ENCODE assay signal across 8 cellular contexts in the genomic region with DNA sequence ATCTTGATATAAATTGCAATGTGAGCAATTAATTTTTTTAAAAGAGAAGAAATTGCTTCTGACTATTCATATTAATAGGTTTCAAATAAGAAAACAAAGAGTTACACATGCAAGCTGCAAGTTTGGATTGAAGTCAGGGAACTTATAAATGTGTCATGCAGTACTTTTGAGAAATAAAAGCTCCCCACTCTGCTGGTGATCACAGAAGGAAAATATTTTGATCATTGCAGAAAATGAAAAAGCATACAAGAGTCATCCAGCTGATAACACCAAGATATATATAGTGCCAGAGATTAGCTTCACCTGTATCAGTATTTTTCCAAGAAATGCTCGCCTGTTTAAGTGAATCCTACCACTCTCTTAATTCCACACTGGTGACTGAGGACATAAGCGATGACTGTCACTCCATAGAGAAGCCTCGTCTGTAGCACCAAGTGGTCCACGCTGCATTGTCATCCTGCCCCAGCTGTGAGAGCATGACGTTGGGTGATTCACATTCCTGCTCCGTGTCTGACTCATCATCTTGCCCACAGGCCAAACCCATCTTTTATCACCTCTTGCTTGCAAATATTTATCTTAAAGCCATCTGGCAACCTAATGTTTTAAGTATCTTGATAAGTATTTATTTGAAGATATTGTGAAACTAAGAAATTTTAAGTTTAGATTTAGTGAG.
DNase-seq lines count a peak whose midpoint lies in the region; ATAC-seq and TF ChIP-seq lines count a peak whose summit lies in the region.

No MANE protein-coding gene starts in this region.

- no peaks in the 10 kb centered on the region for H3K4me1 ChIP-seq in adrenal gland (replicated peaks in 1 of 2)

- DNase-seq in DMS 273 treated with DMSO at 0.1 percent for 48 hours (lab: John Stamatoyannopoulos, UW): peak; percentile 50
- peak; percentile 86 for DNase-seq in NCI-H1105 (lab: John Stamatoyannopoulos, UW)
- DNase-seq in adrenal gland: peak in 5 of 7 donors; percentile 24 to 46 (median 26)
- peak in 1 of 2 donors; percentile 34 for DNase-seq in left colon
- no peak for DNase-seq in activated T-cell treated with anti-CD3 and anti-CD28 coated beads, Interleukin-2, amount 50 U/mL, for 1 hour
- no peak for DNase-seq in activated CD8-positive, alpha-beta memory T cell treated with anti-CD3 and anti-CD28 coated beads, Interleukin-2, amount 50 U/mL, for 4 hours

- TF ChIP-seq CTCF in adrenal gland (IDR thresholded peaks at IDR 0.05): no peak

- ATAC-seq in left colon (peak; percentile 92), HG03045 (IDR thresholded peaks at IDR 0.05; ENCODE audit: unreplicated experiment) (no peak), GM21390 (IDR thresholded peaks at IDR 0.05; ENCODE audit: unreplicated experiment) (no peak)

- no peaks in the 10 kb centered on the region for H3K27me3 ChIP-seq in adrenal gland

- H3K27ac ChIP-seq in adrenal gland: no peak overlapping the region

- intact Hi-C loops in adrenal gland (cut with DNase I) (no loop called here), left colon (cut with DNase I, micrococcal nuclease) (no loop called here)

- H3K36me3 ChIP-seq in adrenal gland (replicated peaks in 1 of 2): no peaks in the 10 kb centered on the region

- no peak for TF ChIP-seq POLR2A in adrenal gland (IDR thresholded peaks at IDR 0.05)

- 39 to 50% (median 47%) methylated on average over 6 of the region's 6 CpGs for WGBS in adrenal gland, 4 donors

- H3K9me3 ChIP-seq in adrenal gland (replicated peaks in 1 of 3): no peaks in the 10 kb centered on the region

- no peak overlapping the region for H3K4me3 ChIP-seq in adrenal gland

Comparison
In these comparisons a context has a peak if more than half of its experiments do, and no peak if none do; other contexts are left out.
1. DNase-seq: peak in DMS 273 treated with DMSO at 0.1 percent for 48 hours (single experiment), NCI-H1105 (single experiment) and adrenal gland (5 of 7); none in activated T-cell treated with anti-CD3 and anti-CD28 coated beads, Interleukin-2, amount 50 U/mL, for 1 hour (single experiment) and activated CD8-positive, alpha-beta memory T cell treated with anti-CD3 and anti-CD28 coated beads, Interleukin-2, amount 50 U/mL, for 4 hours (single experiment).